In the genomic region with DNA sequence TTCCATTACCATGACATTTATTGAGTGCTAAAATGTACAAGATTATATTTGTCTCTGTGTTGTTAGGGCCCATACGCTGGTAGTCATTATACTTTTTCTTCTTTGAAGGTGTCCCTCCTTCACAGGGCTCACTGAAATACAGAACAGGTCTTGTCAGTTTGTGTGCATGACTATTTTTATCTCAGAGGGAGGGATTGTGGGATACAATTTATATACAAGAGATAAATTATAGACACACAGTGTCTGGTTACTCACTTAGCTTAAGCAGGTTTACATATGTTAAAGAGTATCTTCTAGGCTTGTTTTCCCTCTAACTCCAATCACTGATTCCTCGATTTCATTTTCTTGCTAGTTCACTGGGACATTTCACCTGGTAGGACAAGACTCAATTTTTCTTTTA, we compare ENCODE assay signal across 23 cellular contexts.
DNase-seq lines count a peak whose midpoint lies in the region; ATAC-seq and TF ChIP-seq lines count a peak whose summit lies in the region.
"Had no signal": no experiment of that assay in that cellular context is flagged by ENCODE, and none has a peak within 500 bp of the region (broad histone marks: within the 10 kb centered on the region; RNA-seq: fewer than 3 reads in every experiment).

No MANE protein-coding gene starts in this region.

- DNase-seq in left ventricle myocardium superior = no peak
- DNase-seq in right cardiac atrium = no peak
- peak; percentile 49 for DNase-seq in fibroblast of villous mesenchyme (ENCODE audit: low read depth)
- DNase-seq in progenitor cell of endocrine pancreas (ENCODE audit: low spot score, unreplicated experiment) = no peak
- no peak for DNase-seq in MM.1S
- no peak for DNase-seq in NK-92 (lab: John Stamatoyannopoulos, UW; ENCODE audit: unreplicated experiment)
- DNase-seq: CD8-positive, alpha-beta T cell; DMS153; DND-41; HCEC 1CT; NCI-H1092 treated with DMSO at 0.1 percent for 48 hours; NCI-H1436 treated with DMSO at 0.1 percent for 48 hours; NCI-H187 treated with DMSO at 0.1 percent for 48 hours; NCI-H2107; NCI-H446 treated with DMSO at 0.1 percent for 48 hours; NCI-H526; NCI-H82; PC-9 had no signal

- no peaks in the 10 kb centered on the region for H3F3A ChIP-seq in MM.1S (ENCODE audit: insufficient read depth, low read length)

- peaks cover 18% of the 10 kb centered on the region for H3K9me3 Mint-ChIP-seq in progenitor cell of endocrine pancreas (ENCODE audit: low read depth)

- H3K9ac ChIP-seq in rectal smooth muscle tissue (ENCODE audit: low read length) (no peak overlapping the region), MM.1S (ENCODE audit: low read length) (no peak overlapping the region)

- intact Hi-C loops in left ventricle myocardium superior (cut with micrococcal nuclease) = no loop called here
- intact Hi-C loops in right cardiac atrium (cut with DNase I) = no loop called here

- H3K4me3 ChIP-seq in right cardiac atrium (ENCODE audit: low read length) (no peak overlapping the region), fibroblast of villous mesenchyme (ENCODE audit: low read depth, low read length) (no peak overlapping the region), rectal smooth muscle tissue (ENCODE audit: low read length) (no peak overlapping the region), MM.1S (ENCODE audit: low read length) (no peak overlapping the region)
- H3K4me3 ChIP-seq: PC-9, SJSA1 had no signal

- no peak overlapping the region for H3K4me3 Mint-ChIP-seq in progenitor cell of endocrine pancreas (ENCODE audit: low read depth)
- H3K4me3 Mint-ChIP-seq: B cell; CD8-positive, alpha-beta T cell had no signal

- no peaks in the 10 kb centered on the region for H3K36me3 ChIP-seq in rectal smooth muscle tissue (ENCODE audit: control insufficient read depth, insufficient read depth, low read length)
- H3K36me3 ChIP-seq in MM.1S (replicated peaks; ENCODE audit: insufficient read depth, low read length) = no peaks in the 10 kb centered on the region
- H3K36me3 ChIP-seq: SJSA1 had no signal

- H3K27me3 ChIP-seq in right cardiac atrium (ENCODE audit: control insufficient read depth, insufficient read depth) (no peaks in the 10 kb centered on the region), rectal smooth muscle tissue (ENCODE audit: control insufficient read depth, insufficient read depth, low read length) (no peaks in the 10 kb centered on the region), MM.1S (replicated peaks; ENCODE audit: insufficient read depth, low read length) (no peaks in the 10 kb centered on the region)
- H3K27me3 ChIP-seq: SJSA1 had no signal

- H3K27ac ChIP-seq in right cardiac atrium (ENCODE audit: low read length) = no peak overlapping the region
- H3K27ac ChIP-seq in rectal smooth muscle tissue (ENCODE audit: low read depth, low read length) = peak overlapping the region; percentile 53
- H3K27ac ChIP-seq in MM.1S (ENCODE audit: low read length) = no peak overlapping the region
- H3K27ac ChIP-seq: C4-2B, PC-9, SJSA1 had no signal

- H3K27ac Mint-ChIP-seq in progenitor cell of endocrine pancreas = no peak overlapping the region
- H3K27ac Mint-ChIP-seq: B cell; CD8-positive, alpha-beta T cell had no signal

- H3K9me3 ChIP-seq in right cardiac atrium (ENCODE audit: control insufficient read depth, low read length) (no peaks in the 10 kb centered on the region), MM.1S (replicated peaks; ENCODE audit: insufficient read depth, low read length) (no peaks in the 10 kb centered on the region; the same call in 1 of the 2 replicates)

- no peaks in the 10 kb centered on the region for H4K20me1 ChIP-seq in MM.1S (ENCODE audit: insufficient read depth, low read length)

- no peak overlapping the region for H2AFZ ChIP-seq in MM.1S (ENCODE audit: low read length)
- H2AFZ ChIP-seq: PC-9 had no signal

- H3K4me2 ChIP-seq in MM.1S (ENCODE audit: low read depth, low read length) = no peak overlapping the region
- H3K4me2 ChIP-seq: PC-9 had no signal

- H3K4me1 ChIP-seq in right cardiac atrium (ENCODE audit: control insufficient read depth, insufficient read depth, low read length) (no peaks in the 10 kb centered on the region), rectal smooth muscle tissue (ENCODE audit: control insufficient read depth, insufficient read depth, low read length) (peaks cover 22% of the 10 kb centered on the region), MM.1S (ENCODE audit: low read length) (no peaks in the 10 kb centered on the region)

- H3K36me3 Mint-ChIP-seq in progenitor cell of endocrine pancreas (ENCODE audit: insufficient read depth) = no peaks in the 10 kb centered on the region
- H3K36me3 Mint-ChIP-seq: CD8-positive, alpha-beta T cell had no signal

- no peaks in the 10 kb centered on the region for H3K79me2 ChIP-seq in MM.1S (ENCODE audit: low read length)

- no peak for TF ChIP-seq CTCF in fibroblast of villous mesenchyme (IDR thresholded peaks at IDR 0.05; ENCODE audit: insufficient read depth, low read depth, low read length)
- no peak for TF ChIP-seq CTCF in progenitor cell of endocrine pancreas (IDR thresholded peaks at IDR 0.05; ENCODE audit: unreplicated experiment)
- TF ChIP-seq CTCF in MM.1S (IDR thresholded peaks at IDR 0.05; ENCODE audit: low read length) = no peak

- 75% methylated on average over 2 of the region's 2 CpGs for WGBS in right cardiac atrium

- ATAC-seq in left ventricle myocardium superior = peak; percentile 45
- no peak for ATAC-seq in right cardiac atrium
- ATAC-seq: CD8-positive, alpha-beta T cell; Right ventricle myocardium inferior had no signal

- H3K4me1 Mint-ChIP-seq in progenitor cell of endocrine pancreas (ENCODE audit: low read depth) = no peaks in the 10 kb centered on the region
- H3K4me1 Mint-ChIP-seq: B cell had no signal

- no peaks in the 10 kb centered on the region for H3K27me3 Mint-ChIP-seq in progenitor cell of endocrine pancreas
- H3K27me3 Mint-ChIP-seq: B cell had no signal

- H3K9me2 ChIP-seq in MM.1S (replicated peaks; ENCODE audit: insufficient read depth, low read length) = no peaks in the 10 kb centered on the region
